ENCODE assay signal across 8 cellular contexts in genomic region chr19:18290250-18291018, GRCh38. TPM values are rescaled to one million over a fixed set of nuclear protein-coding genes. Genes with fewer than 3 reads are reported as not detected.
DNase-seq lines count a peak whose midpoint lies in the region; ATAC-seq and TF ChIP-seq lines count a peak whose summit lies in the region.

No MANE protein-coding gene starts in this region.

- no peaks in the 10 kb centered on the region for H3K9me3 ChIP-seq in right atrium auricular region

- DNase-seq in GDM1 (lab: John Stamatoyannopoulos, UW) (peak; percentile 77), Kasumi-1 (lab: John Stamatoyannopoulos, UW) (peak; percentile 16 to 19), activated T-cell treated with anti-CD3 and anti-CD28 coated beads for 48 hours (ENCODE audit: low read depth) (peak; percentile 94), right atrium auricular region (ENCODE audit: low spot score) (no peak), DMS114 treated with DMSO at 0.1 percent for 48 hours (lab: John Stamatoyannopoulos, UW; ENCODE audit: unreplicated experiment) (no peak), medulla oblongata (ENCODE audit: extremely low spot score) (no peak)
- peak; percentile 85 to 95 (median 88) for DNase-seq in stimulated activated CD4-positive, alpha-beta T cell treated with anti-CD3 and anti-CD28 coated beads, TNF-alpha, amount 100 ng/mL, for 48 hours (ENCODE audit: low read depth in 3 of 3)

- ATAC-seq in HG02759 (IDR thresholded peaks at IDR 0.05; ENCODE audit: unreplicated experiment) = no peak

- TF ChIP-seq CTCF in right atrium auricular region (IDR thresholded peaks at IDR 0.05) = no peak

- H3K27ac ChIP-seq in right atrium auricular region = peak overlapping the region; percentile 99 to 100

- H3K4me3 ChIP-seq in right atrium auricular region = no peak overlapping the region

- peaks cover 0 to 33% of the 10 kb centered on the region in 2 donors for H3K4me1 ChIP-seq in right atrium auricular region

- H3K27me3 ChIP-seq in right atrium auricular region = no peaks in the 10 kb centered on the region

- H3K36me3 ChIP-seq in right atrium auricular region = no peaks in the 10 kb centered on the region

RNA-seq across cellular contexts. Expression of gene JUND, which starts 9.0 kb away (rescaled TPM):
- 100 to 1,000 TPM; 240 to 420 TPM for total RNA-seq in right atrium auricular region

RNA-seq across cellular contexts. Expression of gene IQCN, which starts 16.2 kb away (rescaled TPM):
- 1 to 10 TPM in 1 of 2 donors, under 1 TPM in 1; 0.52 to 1.5 TPM for total RNA-seq in right atrium auricular region

RNA-seq across cellular contexts. Expression of gene LSM4, which starts 32.4 kb away (rescaled TPM):
- total RNA-seq in right atrium auricular region = 10 to 100 TPM; 68.5 to 97.3 TPM

RNA-seq across cellular contexts. Expression of gene PGPEP1, which starts 50.0 kb away (rescaled TPM):
- 10 to 100 TPM; 16.4 to 20.6 TPM for total RNA-seq in right atrium auricular region

Comparison
In these comparisons a context has a peak if more than half of its experiments do, and no peak if none do; other contexts are left out.
1. DNase-seq: peak in GDM1 (single experiment), Kasumi-1 (2 of 2), activated T-cell treated with anti-CD3 and anti-CD28 coated beads for 48 hours (single experiment) and stimulated activated CD4-positive, alpha-beta T cell treated with anti-CD3 and anti-CD28 coated beads, TNF-alpha, amount 100 ng/mL, for 48 hours (3 of 3); none in right atrium auricular region (single experiment), DMS114 treated with DMSO at 0.1 percent for 48 hours (single experiment) and medulla oblongata (single experiment).